9 cellular contexts compared by ENCODE assay signal in genomic region chr5:157025093-157025698, GRCh38. TPM values are rescaled to one million over a fixed set of nuclear protein-coding genes. Genes with fewer than 3 reads are reported as not detected.
A peak's percentile ranks its signal among the peaks of the same experiment; 100 is the strongest.
DNase-seq lines count a peak whose midpoint lies in the region; ATAC-seq lines count a peak whose summit lies in the region.
"Had no signal": no experiment of that assay in that cellular context is flagged by ENCODE, and none has a peak within 500 bp of the region (broad histone marks: within the 10 kb centered on the region; RNA-seq: fewer than 3 reads in every experiment).

No MANE protein-coding gene starts in this region.

- intact Hi-C loops in activated CD4-positive, alpha-beta T cell treated with anti-CD3 and anti-CD28 coated beads, Interleukin-2, amount 10 ng/mL, durations not matched to agents 24 days and 14 days (cut with micrococcal nuclease): loop anchor here (1.0 to 10.0 kb wide), 14 partner anchors 20 to 577 kb away; partner anchors contain the start of genes HAVCR2 and NIPAL4

- DNase-seq in activated CD4-positive, alpha-beta T cell treated with anti-CD3 and anti-CD28 coated beads, Interleukin-2, amount 10 ng/mL, durations not matched to agents 24 days and 14 days: peak; percentile 94
- peak; percentile 40 to 76 for DNase-seq in central memory CD8-positive, alpha-beta T cell (ENCODE audit: low spot score in 2 of 2)
- peak; percentile 48 to 57 for DNase-seq in stimulated activated CD8-positive, alpha-beta memory T cell treated with anti-CD3 and anti-CD28 coated beads, Interleukin-7, amount 100 ng/mL, for 4 hours (ENCODE audit: low read depth in 2 of 2)
- no peak for DNase-seq in NCI-H524 (lab: John Stamatoyannopoulos, UW)
- DNase-seq in GOT3 (lab: John Stamatoyannopoulos, UW): no peak
- DNase-seq in NCI-H2107 (lab: John Stamatoyannopoulos, UW): no peak
- DNase-seq: kidney had no signal

- H3K9me3 Mint-ChIP-seq in activated CD4-positive, alpha-beta T cell treated with anti-CD3 and anti-CD28 coated beads, Interleukin-2, amount 10 ng/mL, durations not matched to agents 24 days and 14 days: peaks cover 7% of the 10 kb centered on the region
- H3K9me3 Mint-ChIP-seq in central memory CD8-positive, alpha-beta T cell: no peaks in the 10 kb centered on the region

- peaks cover 75% of the 10 kb centered on the region for H3K4me1 Mint-ChIP-seq in activated CD4-positive, alpha-beta T cell treated with anti-CD3 and anti-CD28 coated beads, Interleukin-2, amount 10 ng/mL, durations not matched to agents 24 days and 14 days
- H3K4me1 Mint-ChIP-seq in central memory CD8-positive, alpha-beta T cell: peaks cover 44% of the 10 kb centered on the region

- peak overlapping the region; percentile 74 for H3K4me3 Mint-ChIP-seq in activated CD4-positive, alpha-beta T cell treated with anti-CD3 and anti-CD28 coated beads, Interleukin-2, amount 10 ng/mL, durations not matched to agents 24 days and 14 days
- peak overlapping the region; percentile 42 for H3K4me3 Mint-ChIP-seq in central memory CD8-positive, alpha-beta T cell

- peaks cover 28% of the 10 kb centered on the region for H3K36me3 Mint-ChIP-seq in activated CD4-positive, alpha-beta T cell treated with anti-CD3 and anti-CD28 coated beads, Interleukin-2, amount 10 ng/mL, durations not matched to agents 24 days and 14 days (ENCODE audit: low read depth)
- no peaks in the 10 kb centered on the region for H3K36me3 Mint-ChIP-seq in central memory CD8-positive, alpha-beta T cell (ENCODE audit: insufficient read depth)

- peak overlapping the region; percentile 94 for H3K27ac Mint-ChIP-seq in activated CD4-positive, alpha-beta T cell treated with anti-CD3 and anti-CD28 coated beads, Interleukin-2, amount 10 ng/mL, durations not matched to agents 24 days and 14 days
- peak overlapping the region; percentile 78 for H3K27ac Mint-ChIP-seq in central memory CD8-positive, alpha-beta T cell (ENCODE audit: low read depth)

- peaks cover 2% of the 10 kb centered on the region for H3K27me3 Mint-ChIP-seq in activated CD4-positive, alpha-beta T cell treated with anti-CD3 and anti-CD28 coated beads, Interleukin-2, amount 10 ng/mL, durations not matched to agents 24 days and 14 days
- no peaks in the 10 kb centered on the region for H3K27me3 Mint-ChIP-seq in central memory CD8-positive, alpha-beta T cell

- ATAC-seq in GM21526 (IDR thresholded peaks at IDR 0.05; ENCODE audit: low FRiP score, unreplicated experiment) (peak; percentile 38), HG03039 (IDR thresholded peaks at IDR 0.05; ENCODE audit: unreplicated experiment) (no peak)
- ATAC-seq in central memory CD8-positive, alpha-beta T cell (replicated peaks; ENCODE audit: extremely low read depth, poor library complexity, severe bottlenecking): peak; percentile 97

RNA-seq across cellular contexts. Expression of gene HAVCR1, which starts 33.7 kb away (rescaled TPM):
- 1.6 and 2.2 TPM in 2 replicates for total RNA-seq in activated CD4-positive, alpha-beta T cell treated with anti-CD3 and anti-CD28 coated beads, Interleukin-2, amount 10 ng/mL, durations not matched to agents 24 days and 14 days

Comparison
In these comparisons a context has a peak if more than half of its experiments do, and no peak if none do; other contexts are left out.
1. DNase-seq: peak in activated CD4-positive, alpha-beta T cell treated with anti-CD3 and anti-CD28 coated beads, Interleukin-2, amount 10 ng/mL, durations not matched to agents 24 days and 14 days (single experiment), central memory CD8-positive, alpha-beta T cell (2 of 2) and stimulated activated CD8-positive, alpha-beta memory T cell treated with anti-CD3 and anti-CD28 coated beads, Interleukin-7, amount 100 ng/mL, for 4 hours (2 of 2); none in NCI-H524 (0 of 2), GOT3 (single experiment) and NCI-H2107 (single experiment).